21 cellular contexts compared by ENCODE assay signal in genomic region chr13:113915012-113915763, GRCh38.
DNase-seq lines count a peak whose midpoint lies in the region; ATAC-seq lines count a peak whose summit lies in the region.
"Had no signal": no experiment of that assay in that cellular context is flagged by ENCODE, and none has a peak within 500 bp of the region (broad histone marks: within the 10 kb centered on the region; RNA-seq: fewer than 3 reads in every experiment).

No MANE protein-coding gene starts in this region.

- ATAC-seq in GM21737 (IDR thresholded peaks at IDR 0.05; ENCODE audit: unreplicated experiment), result no peak
- ATAC-seq: activated T-cell treated with anti-CD3 and anti-CD28 coated beads, Interleukin-2, amount 50 U/mL, for 72 hours had no signal

- H3K27ac ChIP-seq in epithelial cell of prostate, result peak overlapping the region; percentile 65
- H3K27ac ChIP-seq: hepatocyte, neural progenitor cell had no signal

- peak; percentile 47 for DNase-seq in activated effector memory CD4-positive, alpha-beta T cell treated with anti-CD3 and anti-CD28 coated beads, Interleukin-2, amount 50 U/mL, for 16 hours
- no peak for DNase-seq in activated effector memory CD4-positive, alpha-beta T cell treated with Interleukin-2 at 50 U/mL for 16 hours
- DNase-seq in NCI-H774 (lab: John Stamatoyannopoulos, UW), result peak; percentile 40
- no peak for DNase-seq in epithelial cell of prostate (ENCODE audit: low read depth, low spot score)
- DNase-seq in stimulated activated CD8-positive, alpha-beta memory T cell treated with anti-CD3 and anti-CD28 coated beads, Interleukin-4, amount 100 ng/mL, for 48 hours, result peak; percentile 11
- DNase-seq in RPMI8226, result no peak
- DNase-seq in stimulated activated CD4-positive, alpha-beta T cell treated with anti-CD3 and anti-CD28 coated beads, Interleukin-1b, Interleukin-23, amount 100 ng/mL, for 48 hours, result no peak
- DNase-seq: ACHN; activated CD4-positive, alpha-beta T cell treated with anti-CD3 and anti-CD28 coated beads, Interleukin-2, amount 50 U/mL, for 1 hour; activated T-cell treated with anti-CD3 and anti-CD28 coated beads, Interleukin-2, amount 50 U/mL, for 72 hours; caudate nucleus; CD4-positive, alpha-beta memory T cell; effector memory CD4-positive, alpha-beta T cell; Kasumi-1; midbrain; NCI-H187 treated with DMSO at 0.1 percent for 48 hours; NCI-H69; SK-N-SH had no signal

Comparison
In these comparisons a context has a peak if more than half of its experiments do, and no peak if none do; other contexts are left out.
1. DNase-seq: peak in activated effector memory CD4-positive, alpha-beta T cell treated with anti-CD3 and anti-CD28 coated beads, Interleukin-2, amount 50 U/mL, for 16 hours (single experiment), NCI-H774 (single experiment) and stimulated activated CD8-positive, alpha-beta memory T cell treated with anti-CD3 and anti-CD28 coated beads, Interleukin-4, amount 100 ng/mL, for 48 hours (single experiment); none in activated effector memory CD4-positive, alpha-beta T cell treated with Interleukin-2 at 50 U/mL for 16 hours (single experiment), epithelial cell of prostate (single experiment), RPMI8226 (single experiment) and stimulated activated CD4-positive, alpha-beta T cell treated with anti-CD3 and anti-CD28 coated beads, Interleukin-1b, Interleukin-23, amount 100 ng/mL, for 48 hours (single experiment).